1 cellular context compared by ENCODE assay signal in the genomic region with DNA sequence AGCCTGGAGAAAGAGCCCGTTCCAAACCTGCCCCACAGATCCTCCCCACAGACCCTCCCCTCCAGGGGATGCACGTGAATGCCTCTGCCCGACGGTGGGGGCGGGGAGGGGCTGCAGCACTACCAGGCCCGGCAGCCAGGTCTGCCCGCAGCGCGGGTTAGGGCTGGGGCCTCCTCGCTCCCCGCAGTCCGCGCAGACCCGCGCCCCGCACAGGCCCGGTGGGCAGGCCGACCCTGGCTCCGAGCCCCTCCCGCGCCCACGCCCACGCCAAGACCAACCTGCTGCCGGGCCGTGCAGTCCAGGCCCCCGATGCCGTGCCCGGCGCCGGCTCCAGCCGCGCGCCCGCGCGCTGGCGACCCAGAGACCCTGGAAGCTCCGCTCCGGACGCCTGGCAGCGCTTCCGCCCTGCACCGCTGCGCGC.
TF ChIP-seq lines count a peak whose summit lies in the region.

A gene with protein sequence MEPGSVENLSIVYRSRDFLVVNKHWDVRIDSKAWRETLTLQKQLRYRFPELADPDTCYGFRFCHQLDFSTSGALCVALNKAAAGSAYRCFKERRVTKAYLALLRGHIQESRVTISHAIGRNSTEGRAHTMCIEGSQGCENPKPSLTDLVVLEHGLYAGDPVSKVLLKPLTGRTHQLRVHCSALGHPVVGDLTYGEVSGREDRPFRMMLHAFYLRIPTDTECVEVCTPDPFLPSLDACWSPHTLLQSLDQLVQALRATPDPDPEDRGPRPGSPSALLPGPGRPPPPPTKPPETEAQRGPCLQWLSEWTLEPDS (minus strand): TSS at position 404 of the 421 bp plus-strand sequence. CDS start 644 bp downstream, outside the sequence.

TF ChIP-seq in IMR-90, 13 proteins besides CTCF, POLR2A, EP300 and RAD21:
- TF ChIP-seq MAZ (IDR thresholded peaks at IDR 0.05; ENCODE audit: borderline replicate concordance, low read depth, low read length) (0 out of 2 replicates have a peak, but pooled peaks have one; percentile 3), CEBPB (IDR thresholded peaks at IDR 0.05; ENCODE audit: low read depth, low read length) (no peak)
